In the genomic region with DNA sequence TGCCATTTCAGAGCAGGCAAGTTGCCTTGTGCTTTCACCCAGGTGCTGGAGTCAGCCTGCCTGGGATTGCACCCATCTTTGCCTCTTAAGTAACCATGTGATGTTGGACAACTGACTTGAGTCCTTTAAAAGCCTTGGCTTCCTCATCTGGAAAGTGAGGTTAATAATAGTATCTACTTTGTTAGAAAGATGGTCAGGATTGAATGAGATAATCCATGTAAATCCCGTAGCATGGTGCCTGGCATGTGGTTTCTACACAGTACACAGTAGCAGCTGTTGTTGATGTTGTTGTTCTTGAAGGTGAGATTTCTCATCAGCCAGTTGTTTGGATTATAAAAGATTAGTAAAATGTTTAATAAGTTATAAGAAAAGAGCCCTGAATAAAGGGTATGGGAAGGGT, we compare ENCODE assay signal across 1 cellular context.
TF ChIP-seq lines count a peak whose summit lies in the region.

No MANE protein-coding gene starts in this region.

TF ChIP-seq in IMR-90, 13 proteins besides CTCF, POLR2A, EP300 and RAD21:
- TF ChIP-seq MAZ (IDR thresholded peaks at IDR 0.05; ENCODE audit: borderline replicate concordance, low read depth, low read length): no peak
- TF ChIP-seq MXI1 (IDR thresholded peaks at IDR 0.05; ENCODE audit: borderline replicate concordance, low read depth, low read length): no peak
- TF ChIP-seq FOS (IDR thresholded peaks at IDR 0.05; ENCODE audit: low read depth, low read length): no peak
- no peak for TF ChIP-seq RCOR1 (IDR thresholded peaks at IDR 0.05; ENCODE audit: insufficient replicate concordance, low read length)
- TF ChIP-seq SMC3 (IDR thresholded peaks at IDR 0.05; ENCODE audit: low read depth, low read length): no peak
- no peak for TF ChIP-seq BHLHE40 (IDR thresholded peaks at IDR 0.05; ENCODE audit: low read depth, low read length)
- no peak for TF ChIP-seq MAFK (IDR thresholded peaks at IDR 0.05; ENCODE audit: low read depth, low read length)
- no peak for TF ChIP-seq NFE2L2 (IDR thresholded peaks at IDR 0.05; ENCODE audit: low read depth, low read length)
- no peak for TF ChIP-seq CEBPB (IDR thresholded peaks at IDR 0.05; ENCODE audit: low read depth, low read length)
- TF ChIP-seq ELK1 (IDR thresholded peaks at IDR 0.05; ENCODE audit: borderline replicate concordance, low read depth, low read length): no peak
- no peak for TF ChIP-seq USF2 (IDR thresholded peaks at IDR 0.05; ENCODE audit: low read depth, low read length)
- TF ChIP-seq RFX5 (IDR thresholded peaks at IDR 0.05; ENCODE audit: low read depth, low read length): no peak
- no peak for TF ChIP-seq CHD1 (IDR thresholded peaks at IDR 0.05; ENCODE audit: low read depth, low read length)
TF ChIP-seq in IMR-90: peak in this region for 0.
